8 cellular contexts compared by ENCODE assay signal in the genomic region with DNA sequence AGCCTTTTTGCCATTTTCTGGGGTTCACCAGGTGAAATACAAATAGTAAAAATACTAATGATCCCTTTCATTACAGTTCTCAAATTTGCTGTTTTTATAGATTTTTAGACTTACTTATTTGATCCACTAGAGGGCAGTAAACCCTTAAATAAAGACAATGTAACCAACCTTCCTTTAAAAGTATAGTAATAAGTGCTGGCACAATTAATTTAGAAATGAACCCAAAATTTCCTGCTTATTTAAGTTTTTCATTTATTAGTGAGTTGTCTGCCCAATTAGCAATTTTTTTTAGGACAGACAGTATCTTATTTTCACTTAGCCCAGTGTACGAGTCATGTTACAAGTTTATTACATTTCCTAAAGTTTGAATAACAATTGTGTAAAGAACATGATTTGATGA. TPM values are rescaled to one million over a fixed set of nuclear protein-coding genes. Genes with fewer than 3 reads are reported as not detected.
DNase-seq lines count a peak whose midpoint lies in the region; ATAC-seq, FAIRE-seq and TF ChIP-seq lines count a peak whose summit lies in the region.

No MANE protein-coding gene starts in this region.

- no peak overlapping the region for H3K4me3 Mint-ChIP-seq in stimulated activated memory B cell treated with anti-CD40 and anti-IgM and Interleukin-4, amounts not matched to agents 10 μg/mL and 1 μg/mL and 100 μg/mL, for 72 hours

- H3K4me3 ChIP-seq in MG63 = no peak overlapping the region

- H3K36me3 Mint-ChIP-seq in stimulated activated memory B cell treated with anti-CD40 and anti-IgM and Interleukin-4, amounts not matched to agents 10 μg/mL and 1 μg/mL and 100 μg/mL, for 72 hours = peaks cover under 1% of the 10 kb centered on the region

- H3K9me3 ChIP-seq in MG63 = peaks cover under 1% of the 10 kb centered on the region; the same call in 1 of the 2 replicates

- H3K27me3 ChIP-seq in MG63 = no peaks in the 10 kb centered on the region

- H3K27ac ChIP-seq in C4-2B = no peak overlapping the region

- peak; percentile 70 for FAIRE-seq in RCC 7860 (lab: Jason Lieb, UNC)

- H3K9me3 Mint-ChIP-seq in stimulated activated memory B cell treated with anti-CD40 and anti-IgM and Interleukin-4, amounts not matched to agents 10 μg/mL and 1 μg/mL and 100 μg/mL, for 72 hours = no peaks in the 10 kb centered on the region

- H3K36me3 ChIP-seq in MG63 = peaks cover 6% of the 10 kb centered on the region

- no peak for ATAC-seq in stimulated activated memory B cell treated with anti-CD40 and anti-IgM and Interleukin-4, amounts not matched to agents 10 μg/mL and 1 μg/mL and 100 μg/mL, for 72 hours
- ATAC-seq in GM18502 (IDR thresholded peaks at IDR 0.05; ENCODE audit: poor library complexity, unreplicated experiment) = no peak

- TF ChIP-seq CTCF in C4-2B (conservative IDR thresholded peaks at IDR 0.05) = peak; percentile 77

- peaks cover 32% of the 10 kb centered on the region for H3K4me1 Mint-ChIP-seq in stimulated activated memory B cell treated with anti-CD40 and anti-IgM and Interleukin-4, amounts not matched to agents 10 μg/mL and 1 μg/mL and 100 μg/mL, for 72 hours

- no peaks in the 10 kb centered on the region for H3K27me3 Mint-ChIP-seq in stimulated activated memory B cell treated with anti-CD40 and anti-IgM and Interleukin-4, amounts not matched to agents 10 μg/mL and 1 μg/mL and 100 μg/mL, for 72 hours

- peak overlapping the region; percentile 62 for H3K27ac Mint-ChIP-seq in stimulated activated memory B cell treated with anti-CD40 and anti-IgM and Interleukin-4, amounts not matched to agents 10 μg/mL and 1 μg/mL and 100 μg/mL, for 72 hours

- peak; percentile 29 for DNase-seq in HT1080 (ENCODE audit: low read depth)
- peak; percentile 29 for DNase-seq in RCC 7860 (ENCODE audit: low spot score)
- peak; percentile 66 for DNase-seq in fibroblast of peridontal ligament (ENCODE audit: extremely low read depth)
- DNase-seq in hypothalamus (lab: John Stamatoyannopoulos, UW) = no peak
- no peak for DNase-seq in MG63

RNA-seq across cellular contexts. Expression of gene DDIAS, which starts 4.7 kb away (rescaled TPM):
- total RNA-seq in HT1080 (2014; rRNA removed; shearing (Covaris generic)) = 19.3 and 24.6 TPM in 2 replicates
- polyA plus RNA-seq in HT1080 (2015; cell fraction: cytosol; rRNA removed) = 24.8 and 27.8 TPM in 2 replicates
- polyA plus RNA-seq in HT1080 (2015; cell fraction: nucleus; rRNA removed) = 21.9 and 22.7 TPM in 2 replicates
- 9.2 and 10.3 TPM in 2 replicates for total RNA-seq in MG63 (2014; rRNA removed; shearing (Covaris generic); ENCODE audit: low replicate concordance)

RNA-seq across cellular contexts. Expression of gene PRCP, which starts 6.0 kb away (rescaled TPM):
- 23.1 and 31.0 TPM in 2 replicates for total RNA-seq in HT1080 (2014; rRNA removed; shearing (Covaris generic))
- 41.4 and 46.5 TPM in 2 replicates for polyA plus RNA-seq in HT1080 (2015; cell fraction: cytosol; rRNA removed)
- 61.6 and 66.9 TPM in 2 replicates for polyA plus RNA-seq in HT1080 (2015; cell fraction: nucleus; rRNA removed)
- 24.0 and 33.3 TPM in 2 replicates for total RNA-seq in MG63 (2014; rRNA removed; shearing (Covaris generic); ENCODE audit: low replicate concordance)

Comparison
In these comparisons a context has a peak if more than half of its experiments do, and no peak if none do; other contexts are left out.
1. DNase-seq: peak in HT1080 (single experiment), RCC 7860 (single experiment) and fibroblast of peridontal ligament (single experiment); none in hypothalamus (0 of 51) and MG63 (single experiment).